Comparison of ENCODE assay signal across 26 cellular contexts in genomic region chr3:134749802-134750553, GRCh38. TPM values are rescaled to one million over a fixed set of nuclear protein-coding genes. Genes with fewer than 3 reads are reported as not detected.
DNase-seq lines count a peak whose midpoint lies in the region; ATAC-seq, FAIRE-seq and TF ChIP-seq lines count a peak whose summit lies in the region.
"Had no signal": no experiment of that assay in that cellular context is flagged by ENCODE, and none has a peak within 500 bp of the region (broad histone marks: within the 10 kb centered on the region; RNA-seq: fewer than 3 reads in every experiment).

No MANE protein-coding gene starts in this region.

- H3K27me3 ChIP-seq in HepG2 (ENCODE audit: control insufficient read depth in 1 of 2, insufficient read depth in 2 of 2, low read length in 2 of 2): no peaks in the 10 kb centered on the region; a peak in 1 of 5 replicates
- no peaks in the 10 kb centered on the region for H3K27me3 ChIP-seq in right lobe of liver
- no peaks in the 10 kb centered on the region for H3K27me3 ChIP-seq in H1 (replicated peaks in 1 of 4; ENCODE audit: control insufficient read depth in 3 of 4, extremely low read depth in 1 of 4, insufficient read depth in 3 of 4, low read length in 3 of 4)
- H3K27me3 ChIP-seq in lung (ENCODE audit: control insufficient read depth, insufficient read depth): no peaks in the 10 kb centered on the region
- H3K27me3 ChIP-seq in vagina: no peaks in the 10 kb centered on the region
- H3K27me3 ChIP-seq in Caco-2 (replicated peaks; ENCODE audit: control insufficient read depth, insufficient read depth, low read length): no peaks in the 10 kb centered on the region
- H3K27me3 ChIP-seq: BLaER1 treated with 17β-estradiol and CSF1 and Interleukin-3, amounts not matched to agents 10 nM and 100 nM had no signal

- H3K36me3 Mint-ChIP-seq in Caco-2 (ENCODE audit: insufficient read depth, unreplicated experiment): no peaks in the 10 kb centered on the region
- no peaks in the 10 kb centered on the region for H3K36me3 Mint-ChIP-seq in activated naive CD4-positive, alpha-beta T cell treated with anti-CD3 and anti-CD28 coated beads for 36 hours (ENCODE audit: low read depth)
- H3K36me3 Mint-ChIP-seq: CD8-positive, alpha-beta T cell had no signal

- TF ChIP-seq CTCF in HepG2 (CRISPR knock-in tag; IDR thresholded peaks at IDR 0.05) (no peak), right lobe of liver (IDR thresholded peaks at IDR 0.05) (no peak), H1 (IDR thresholded peaks at IDR 0.05; ENCODE audit: control extremely low read depth in 1 of 3, insufficient read depth in 1 of 3, low read depth in 1 of 3, low read length in 3 of 3) (peak; percentile 22 to 60 (median 38)), lung (IDR thresholded peaks at IDR 0.05; ENCODE audit: control extremely low read depth, extremely low read depth) (no peak), vagina (IDR thresholded peaks at IDR 0.05) (no peak), Caco-2 (IDR thresholded peaks at IDR 0.05; ENCODE audit: insufficient read depth in 1 of 2, low read depth in 1 of 2, low read length in 1 of 2, severe bottlenecking in 1 of 2, unreplicated experiment in 1 of 2) (no peak)

- no peaks in the 10 kb centered on the region for H3K36me3 ChIP-seq in HepG2 (replicated peaks in 1 of 2; ENCODE audit: control insufficient read depth in 1 of 2, insufficient read depth in 2 of 2, low read length in 2 of 2)
- no peaks in the 10 kb centered on the region for H3K36me3 ChIP-seq in right lobe of liver
- H3K36me3 ChIP-seq in H1 (ENCODE audit: control insufficient read depth in 2 of 4, insufficient read depth in 4 of 4, low read length in 3 of 4): no peaks in the 10 kb centered on the region
- H3K36me3 ChIP-seq in lung (ENCODE audit: control insufficient read depth in 2 of 2, insufficient read depth in 2 of 2, low read length in 2 of 2): no peaks in the 10 kb centered on the region
- no peaks in the 10 kb centered on the region for H3K36me3 ChIP-seq in vagina
- H3K36me3 ChIP-seq in Caco-2 (ENCODE audit: control insufficient read depth, insufficient read depth, low read length): no peaks in the 10 kb centered on the region
- H3K36me3 ChIP-seq: BLaER1 treated with 17β-estradiol and CSF1 and Interleukin-3, amounts not matched to agents 10 nM and 100 nM had no signal

- peak; percentile 46; the same call in 2 of the 3 replicates for ATAC-seq in HepG2
- ATAC-seq in right lobe of liver: no peak
- no peak for ATAC-seq in lung (ENCODE audit: insufficient read depth, low FRiP score)
- ATAC-seq: CD8-positive, alpha-beta T cell; SK-N-SH treated with all-trans-retinoic acid at 6 μM for 48 hours had no signal

- intact Hi-C loops in HepG2 (cut with micrococcal nuclease; ENCODE audit: unreplicated experiment) (no loop called here), right lobe of liver (cut with DNase I) (loop anchor here in 1 of 2 donors (10.0 kb wide), 1 partner anchor 145 kb away; no protein-coding TSS in a partner anchor), vagina (cut with DNase I) (no loop called here), Caco-2 (cut with micrococcal nuclease; ENCODE audit: unreplicated experiment) (no loop called here)
- intact Hi-C loops in activated naive CD4-positive, alpha-beta T cell treated with anti-CD3 and anti-CD28 coated beads for 36 hours (cut with micrococcal nuclease): no loop called here

- H3K56ac ChIP-seq in H1 (replicated peaks; ENCODE audit: insufficient read length, low read depth, low read length): no peak overlapping the region

- no peak overlapping the region for H3K14ac ChIP-seq in H1 (ENCODE audit: insufficient read length)

- H3K27ac Mint-ChIP-seq in Caco-2 (ENCODE audit: unreplicated experiment): no peak overlapping the region
- H3K27ac Mint-ChIP-seq in activated naive CD4-positive, alpha-beta T cell treated with anti-CD3 and anti-CD28 coated beads for 36 hours: no peak overlapping the region
- H3K27ac Mint-ChIP-seq: CD8-positive, alpha-beta T cell had no signal

- no peak overlapping the region for H2BK12ac ChIP-seq in H1 (ENCODE audit: low read depth, low read length)

- no peaks in the 10 kb centered on the region for H3K4me1 Mint-ChIP-seq in Caco-2 (ENCODE audit: low read depth, unreplicated experiment)
- H3K4me1 Mint-ChIP-seq in activated naive CD4-positive, alpha-beta T cell treated with anti-CD3 and anti-CD28 coated beads for 36 hours (ENCODE audit: low read depth): no peaks in the 10 kb centered on the region

- DNase-seq in HepG2 (ENCODE audit: low spot score) (no peak), right lobe of liver (no peak), H1 (ENCODE audit: low read depth in 1 of 2, low spot score in 2 of 2) (no peak), lung (ENCODE audit: low spot score) (peak; percentile 13), vagina (ENCODE audit: extremely low spot score in 2 of 2) (peak; percentile 49 to 52), Caco-2 (no peak), Ammon's horn (ENCODE audit: low spot score) (no peak)
- no peak for DNase-seq in activated naive CD4-positive, alpha-beta T cell treated with anti-CD3 and anti-CD28 coated beads for 36 hours
- DNase-seq: CD8-positive, alpha-beta T cell; DMS53; EL; IMR-90; Karpas-422; NCI-H1048; NCI-H1436; NCI-H2029 treated with DMSO at 0.1 percent for 48 hours; NCI-H446 treated with DMSO at 0.1 percent for 48 hours; OCI-M1; SIG-M5 had no signal

- no peaks in the 10 kb centered on the region for H3K79me1 ChIP-seq in H1 (ENCODE audit: low read depth, low read length)

- H3K27me3 Mint-ChIP-seq in Caco-2 (ENCODE audit: insufficient read depth, unreplicated experiment): peaks cover 2% of the 10 kb centered on the region
- peaks cover 5% of the 10 kb centered on the region for H3K27me3 Mint-ChIP-seq in activated naive CD4-positive, alpha-beta T cell treated with anti-CD3 and anti-CD28 coated beads for 36 hours (ENCODE audit: low read depth)

- no peaks in the 10 kb centered on the region for H3K23me2 ChIP-seq in H1 (ENCODE audit: low read depth, low read length)

- no peak overlapping the region for H2AFZ ChIP-seq in HepG2 (ENCODE audit: low read length)
- no peak overlapping the region for H2AFZ ChIP-seq in H1 (ENCODE audit: low read length)

- H3K9me3 ChIP-seq in HepG2 (ENCODE audit: low read length) (no peaks in the 10 kb centered on the region), right lobe of liver (no peaks in the 10 kb centered on the region), H1 (ENCODE audit: insufficient read depth in 2 of 2, low read depth in 1 of 2, low read length in 1 of 2) (no peaks in the 10 kb centered on the region), lung (ENCODE audit: control insufficient read depth in 2 of 2, insufficient read depth in 1 of 2, low read length in 1 of 2) (no peaks in the 10 kb centered on the region), vagina (no peaks in the 10 kb centered on the region), Caco-2 (no peaks in the 10 kb centered on the region)
- H3K9me3 ChIP-seq: BLaER1 treated with 17β-estradiol and CSF1 and Interleukin-3, amounts not matched to agents 10 nM and 100 nM had no signal

- H3K9ac ChIP-seq in HepG2 (ENCODE audit: insufficient read depth, low read depth, low read length) (no peak overlapping the region), H1 (replicated peaks in 1 of 4; ENCODE audit: extremely low read depth in 1 of 4, low read depth in 3 of 4, low read length in 3 of 4) (no peak overlapping the region)
- H3K9ac ChIP-seq: BLaER1 treated with 17β-estradiol and CSF1 and Interleukin-3, amounts not matched to agents 10 nM and 100 nM had no signal

- TF ChIP-seq POLR2A in HepG2 (IDR thresholded peaks at IDR 0.05; ENCODE audit: insufficient read depth in 1 of 2, low read depth in 2 of 2, low read length in 2 of 2) (no peak), right lobe of liver (IDR thresholded peaks at IDR 0.05) (no peak), H1 (IDR thresholded peaks at IDR 0.05; ENCODE audit: control extremely low read depth in 1 of 2, low read depth in 2 of 2, low read length in 2 of 2) (no peak), vagina (IDR thresholded peaks at IDR 0.05) (no peak)

- H3K4me3 ChIP-seq in HepG2 (replicated peaks in 1 of 3; ENCODE audit: insufficient read depth in 1 of 3, low read depth in 2 of 3, low read length in 3 of 3) (no peak overlapping the region), right lobe of liver (no peak overlapping the region), H1 (ENCODE audit: extremely low read depth in 1 of 4, insufficient read depth in 2 of 4, low read depth in 3 of 4, low read length in 4 of 4) (no peak overlapping the region), lung (no peak overlapping the region), vagina (no peak overlapping the region), Caco-2 (ENCODE audit: low read depth, low read length) (no peak overlapping the region)
- H3K4me3 ChIP-seq: BLaER1 treated with 17β-estradiol and CSF1 and Interleukin-3, amounts not matched to agents 10 nM and 100 nM had no signal

- no peak overlapping the region for H2BK15ac ChIP-seq in H1 (ENCODE audit: low read length)

- H3K79me2 ChIP-seq in HepG2 (ENCODE audit: insufficient read depth, low read length): no peaks in the 10 kb centered on the region
- H3K79me2 ChIP-seq in H1 (ENCODE audit: control insufficient read depth in 1 of 2, insufficient read depth in 2 of 2, low read length in 2 of 2): no peaks in the 10 kb centered on the region

- POLR2A ChIA-PET in HepG2 (lab: Yijun Ruan, JAX): no interaction called here
- POLR2A ChIA-PET in H1 (lab: Charles Lee; ENCODE audit: partially characterized antibody): no interaction called here
- POLR2A ChIA-PET in Caco-2 (lab: Charles Lee): no interaction called here

- H3K27ac ChIP-seq in HepG2 (ENCODE audit: extremely low read length, insufficient read depth, low read length) (no peak overlapping the region), right lobe of liver (no peak overlapping the region), H1 (ENCODE audit: low read depth, low read length) (no peak overlapping the region), lung (ENCODE audit: low read depth in 1 of 2, low read length in 1 of 2) (no peak overlapping the region), vagina (no peak overlapping the region)
- H3K27ac ChIP-seq: BLaER1 treated with 17β-estradiol and CSF1 and Interleukin-3, amounts not matched to agents 10 nM and 100 nM; HL-60 had no signal

- no peak overlapping the region for H3K23ac ChIP-seq in H1 (ENCODE audit: insufficient read length)

- no peak overlapping the region for H4K5ac ChIP-seq in H1 (ENCODE audit: insufficient read length, low read depth, low read length)

- CTCF ChIA-PET in HepG2 (lab: Yijun Ruan, JAX; ENCODE audit: low intra/inter-chr PET ratio, low total read pairs): no interaction called here
- CTCF ChIA-PET in H1 (lab: Charles Lee; ENCODE audit: partially characterized antibody): interaction anchor here (0.6 to 3.1 kb wide), 14 partner anchors 9 to 1481 kb away, joined by 3 to 16 read pairs (median 4); partner anchors contain the start of gene EPHB1
- CTCF ChIA-PET in Caco-2 (lab: Charles Lee): no interaction called here
- CTCF ChIA-PET in activated naive CD4-positive, alpha-beta T cell treated with anti-CD3 and anti-CD28 coated beads for 36 hours (lab: Charles Lee): no interaction called here

- no peak for FAIRE-seq in HepG2 (lab: Jason Lieb, UNC)
- no peak for FAIRE-seq in H1 (lab: Jason Lieb, UNC)
- FAIRE-seq: A204.1, GM12891, H54 had no signal

- H2BK5ac ChIP-seq in H1 (ENCODE audit: low read depth, low read length): no peak overlapping the region

- no peaks in the 10 kb centered on the region for H3K9me3 Mint-ChIP-seq in Caco-2 (ENCODE audit: unreplicated experiment)
- H3K9me3 Mint-ChIP-seq in activated naive CD4-positive, alpha-beta T cell treated with anti-CD3 and anti-CD28 coated beads for 36 hours: peaks cover 2% of the 10 kb centered on the region

- H3K4me1 ChIP-seq in HepG2 (ENCODE audit: insufficient read depth, low read length) (no peaks in the 10 kb centered on the region), right lobe of liver (no peaks in the 10 kb centered on the region), H1 (replicated peaks in 1 of 4; ENCODE audit: control insufficient read depth in 3 of 4, insufficient read depth in 4 of 4, low read length in 3 of 4) (no peaks in the 10 kb centered on the region), lung (ENCODE audit: control insufficient read depth in 2 of 2, insufficient read depth in 2 of 2, low read length in 2 of 2) (no peaks in the 10 kb centered on the region), vagina (no peaks in the 10 kb centered on the region), Caco-2 (no peaks in the 10 kb centered on the region)

- no peak overlapping the region for H2BK20ac ChIP-seq in H1 (ENCODE audit: low read length)

- H3K4ac ChIP-seq in H1 (replicated peaks; ENCODE audit: insufficient read length, low read depth, low read length): no peak overlapping the region

- H4K20me1 ChIP-seq in HepG2 (ENCODE audit: insufficient read depth, low read length) (no peaks in the 10 kb centered on the region), H1 (replicated peaks in 1 of 2; ENCODE audit: control insufficient read depth in 1 of 2, insufficient read depth in 2 of 2, low read length in 2 of 2) (no peaks in the 10 kb centered on the region)
- H4K20me1 ChIP-seq: BLaER1 treated with 17β-estradiol and CSF1 and Interleukin-3, amounts not matched to agents 10 nM and 100 nM had no signal

- H2BK120ac ChIP-seq in H1 (replicated peaks; ENCODE audit: low read depth, low read length): no peak overlapping the region

- H4K8ac ChIP-seq in H1 (ENCODE audit: extremely low read depth, insufficient read depth, low read length): no peak overlapping the region; the same call in 1 of the 2 replicates

- TF ChIP-seq RAD21 in HepG2 (CRISPR knock-in tag; IDR thresholded peaks at IDR 0.05) (no peak), H1 (IDR thresholded peaks at IDR 0.05 in 1 of 2, conservative IDR thresholded peaks at IDR 0.05 in 1 of 2; ENCODE audit: low read depth in 2 of 2, low read length in 2 of 2) (peak; percentile 2 to 40; a peak in 3 of 4 replicates)

- 0 out of 2 replicates have a peak overlapping the region, but pooled peaks have one; percentile 49 for H2AK5ac ChIP-seq in H1 (ENCODE audit: low read depth, low read length)

- 13% methylated on average over 3 of the region's 7 CpGs for WGBS in HepG2 (ENCODE audit: low lambda C conversion rate)
- WGBS in right lobe of liver (ENCODE audit: insufficient coverage, low coverage, low lambda C conversion rate, missing lambda C conversion rate): 60% methylated on average over 1 of the region's 7 CpGs
- 73% methylated on average over 7 of the region's 7 CpGs; no CpG with 5 or more reads in 1 of the 2 experiments for WGBS in H1 (ENCODE audit: extremely low coverage in 1 of 2, insufficient coverage in 1 of 2, insufficient read length in 1 of 2, insufficient replicate concordance in 2 of 2, low coverage in 1 of 2, low lambda C conversion rate in 2 of 2, missing lambda C conversion rate in 1 of 2), 2 experiments
- WGBS in lung, 2 donors: 81 to 87% methylated on average over 7 of the region's 7 CpGs

- no TSS peak for BruUV-seq in HepG2 (replicated peaks; lab: Mats Ljungman, UMichigan)
- no TSS peak for BruUV-seq in Caco-2 (replicated peaks; lab: Mats Ljungman, UMichigan)

- H3K4me2 ChIP-seq in HepG2 (ENCODE audit: low read depth, low read length): no peak overlapping the region
- no peak overlapping the region for H3K4me2 ChIP-seq in H1 (ENCODE audit: insufficient read depth in 1 of 2, low read depth in 2 of 2, low read length in 2 of 2)
- H3K4me2 ChIP-seq: BLaER1 treated with 17β-estradiol and CSF1 and Interleukin-3, amounts not matched to agents 10 nM and 100 nM had no signal

- no peak overlapping the region for H3K4me3 Mint-ChIP-seq in Caco-2 (ENCODE audit: unreplicated experiment)
- H3K4me3 Mint-ChIP-seq in activated naive CD4-positive, alpha-beta T cell treated with anti-CD3 and anti-CD28 coated beads for 36 hours: no peak overlapping the region
- H3K4me3 Mint-ChIP-seq: CD8-positive, alpha-beta T cell had no signal

- TF ChIP-seq EP300 in HepG2 (IDR thresholded peaks at IDR 0.05; ENCODE audit: low read depth in 2 of 2, low read length in 2 of 2) (no peak), HepG2 (CRISPR knock-in tag; IDR thresholded peaks at IDR 0.05; ENCODE audit: borderline replicate concordance) (no peak), H1 (IDR thresholded peaks at IDR 0.05; ENCODE audit: borderline replicate concordance in 1 of 2, low read depth in 2 of 2, low read length in 2 of 2) (no peak)

- no peak overlapping the region for H4K91ac ChIP-seq in H1 (replicated peaks; ENCODE audit: insufficient read length, low read length)

- H3K18ac ChIP-seq in H1 (ENCODE audit: extremely low read depth, low read length): no peak overlapping the region

- in situ Hi-C loops in HepG2 (cut with HindIII; ENCODE audit: extremely low pct_ligation_motif_present, low pct_unique_long_range_greater_than_20kb): no loop called here

RNA-seq across cellular contexts. Expression of gene EPHB1, which starts 45.1 kb away (rescaled TPM):
- 0.07 TPM in 1 of 2 replicates, not detected in the other for total RNA-seq in HepG2 (2016; rRNA removed; fragmentation: Illumina TruSeq; extraction: Trizol)
- total RNA-seq in HepG2 (2016; cell fraction: cytosol; rRNA removed; fragmentation: Illumina TruSeq; extraction: Trizol; ENCODE audit: low read depth): 0.20 and 0.26 TPM in 2 replicates
- 0.04 and 0.06 TPM in 2 replicates for total RNA-seq in HepG2 (2016; cell fraction: insoluble cytoplasmic fraction; rRNA removed; fragmentation: Illumina TruSeq; extraction: Trizol)
- total RNA-seq in HepG2 (2016; cell fraction: membrane; rRNA removed; fragmentation: Illumina TruSeq; extraction: Trizol): 0.03 TPM in 1 of 2 replicates, not detected in the other
- total RNA-seq in HepG2 (2016; cell fraction: nucleus; rRNA removed; fragmentation: Illumina TruSeq; extraction: Trizol): 0.37 and 0.44 TPM in 2 replicates
- polyA plus RNA-seq in HepG2 (2011; rRNA removed): 0.13 and 0.21 TPM in 2 replicates
- polyA plus RNA-seq in HepG2 (2011; cell fraction: cytosol; rRNA removed): 0.05 and 0.09 TPM in 2 replicates
- polyA plus RNA-seq in HepG2 (2011; cell fraction: nucleus; rRNA removed): 0.10 and 0.43 TPM in 2 replicates
- 0.04 and 0.13 TPM in 2 replicates for polyA plus RNA-seq in HepG2 (2012)
- polyA plus RNA-seq in HepG2 (2016; cell fraction: cytosol; fragmentation: Illumina TruSeq; extraction: Trizol; ENCODE audit: low read depth): 0.02 TPM in 1 of 2 replicates, not detected in the other
- 0.21 and 0.39 TPM in 2 replicates for polyA plus RNA-seq in HepG2 (2016; cell fraction: insoluble cytoplasmic fraction; fragmentation: Illumina TruSeq; extraction: Trizol; ENCODE audit: low read depth)
- polyA plus RNA-seq in HepG2 (2016; cell fraction: membrane; fragmentation: Illumina TruSeq; extraction: Trizol; ENCODE audit: low read depth): 0.07 TPM in 1 of 2 replicates, not detected in the other
- 0.12 and 0.25 TPM in 2 replicates for polyA plus RNA-seq in HepG2 (2016; cell fraction: nucleus; fragmentation: Illumina TruSeq; extraction: Trizol; ENCODE audit: insufficient read depth, low read depth)
- polyA minus RNA-seq in HepG2 (2011; rRNA and poly(A)+ RNA removed; ENCODE audit: low replicate concordance): 0.42 and 1.1 TPM in 2 replicates
- polyA minus RNA-seq in HepG2 (2011; cell fraction: cytosol; rRNA and poly(A)+ RNA removed): not detected in 2 replicates
- polyA minus RNA-seq in HepG2 (2011; cell fraction: nucleus; rRNA and poly(A)+ RNA removed): 0.87 and 3.0 TPM in 2 replicates
- 10 to 100 TPM in 1 of 6 experiments, 1 to 10 TPM in 4, under 1 TPM in 1; 0.63 to 10.9 (median 1.8) TPM for total RNA-seq in right lobe of liver
- total RNA-seq in H1 (2021; fragmentation: NEBNext Ultra II Directional; extraction: Animal tissue kit (Norgen Biotek cat#: 25700)): 5.9 TPM in 2 replicates
- polyA plus RNA-seq in H1 (2011; rRNA removed): 3.5 and 5.4 TPM in 2 replicates
- polyA plus RNA-seq in H1 (2011; cell fraction: cytosol; rRNA removed): 3.2 TPM
- polyA plus RNA-seq in H1 (2011; cell fraction: nucleus; rRNA removed): 7.8 TPM
- polyA plus RNA-seq in H1 (2012, experiment 1 of 2): 4.5 to 5.2 TPM (median 4.8 TPM) in 4 replicates
- 1.6 TPM for polyA plus RNA-seq in H1 (2012, experiment 2 of 2)
- 6.0 TPM for polyA plus RNA-seq in H1 (2013, experiment 1 of 2)
- 6.3 TPM for polyA plus RNA-seq in H1 (2013, experiment 2 of 2)
- polyA minus RNA-seq in H1 (2011; rRNA and poly(A)+ RNA removed): 8.8 and 10.6 TPM in 2 replicates
- 6.4 TPM for polyA minus RNA-seq in H1 (2011; cell fraction: cytosol; rRNA and poly(A)+ RNA removed)
- polyA minus RNA-seq in H1 (2011; cell fraction: nucleus; rRNA and poly(A)+ RNA removed): 39.9 TPM
- 1 to 10 TPM; 2.1 to 6.3 TPM for total RNA-seq in lung
- 1 to 10 TPM in 1 of 2 donors, under 1 TPM in 1; 0.30 to 2.0 TPM for polyA plus RNA-seq in lung
- total RNA-seq in vagina: 2.2 TPM
- total RNA-seq in Caco-2 (2022): 2.3 and 4.6 TPM in 2 replicates
- under 1 TPM in 1 of 2 experiments, not detected in 1; 0.32 TPM for total RNA-seq in activated naive CD4-positive, alpha-beta T cell treated with anti-CD3 and anti-CD28 coated beads for 36 hours
- total RNA-seq: CD8-positive, alpha-beta T cell; MCF 10A had no signal

Comparison
In these comparisons a context has a peak if more than half of its experiments do, and no peak if none do; other contexts are left out.
1. DNase-seq: peak in lung (single experiment) and vagina (2 of 2); none in HepG2 (single experiment), right lobe of liver (0 of 3), H1 (0 of 2), Caco-2 (0 of 2), Ammon's horn (single experiment) and activated naive CD4-positive, alpha-beta T cell treated with anti-CD3 and anti-CD28 coated beads for 36 hours (single experiment).
2. CTCF ChIP-seq: peak in H1 (3 of 3); none in HepG2 (single experiment), right lobe of liver (0 of 4), lung (single experiment), vagina (0 of 3) and Caco-2 (0 of 2).
3. Of the 41 proteins assayed by ChIP-seq in both HepG2 and H1: peak only in HepG2: none; only in H1: CTCF and RAD21; in both: none; in neither: 39.